Comparison of ENCODE assay signal across 14 cellular contexts in genomic region chr9:134787601-134788531, GRCh38.
A peak's percentile ranks its signal among the peaks of the same experiment; 100 is the strongest.
DNase-seq lines count a peak whose midpoint lies in the region; ATAC-seq, FAIRE-seq and TF ChIP-seq lines count a peak whose summit lies in the region.
"Had no signal": no experiment of that assay in that cellular context is flagged by ENCODE, and none has a peak within 500 bp of the region (broad histone marks: within the 10 kb centered on the region; RNA-seq: fewer than 3 reads in every experiment).

No MANE protein-coding gene starts in this region.

- no peak for ATAC-seq in CD4-positive, alpha-beta T cell (ENCODE audit: poor library complexity)
- ATAC-seq: GM12878 had no signal

- TF ChIP-seq CTCF in HEK293 (tag by site-specific recombination; IDR thresholded peaks at IDR 0.05) (no peak), H1 (IDR thresholded peaks at IDR 0.05; ENCODE audit: control extremely low read depth in 1 of 3, insufficient read depth in 1 of 3, low read depth in 1 of 3, low read length in 3 of 3) (no peak), smooth muscle cell (IDR thresholded peaks at IDR 0.05; ENCODE audit: borderline replicate concordance, insufficient read depth, poor library complexity, severe bottlenecking) (no peak)
- TF ChIP-seq CTCF in CD4-positive, alpha-beta T cell (IDR thresholded peaks at IDR 0.05), result no peak

- no peak overlapping the region for H3K4me3 Mint-ChIP-seq in CD4-positive, alpha-beta T cell

- H2AFZ ChIP-seq in H1 (ENCODE audit: low read length) (no peak overlapping the region), smooth muscle cell (ENCODE audit: low read depth) (no peak overlapping the region)

- POLR2A ChIA-PET in HEK293 (lab: Yijun Ruan, JAX), result interaction anchor here (0.6 kb wide), 1 partner anchor 588 kb away, joined by 3 read pairs; no protein-coding TSS in a partner anchor
- POLR2A ChIA-PET in H1 (lab: Charles Lee; ENCODE audit: partially characterized antibody), result no interaction called here
- POLR2A ChIA-PET in CD4-positive, alpha-beta T cell (lab: Charles Lee), result no interaction called here

- TF ChIP-seq POLR2A in H1 (IDR thresholded peaks at IDR 0.05; ENCODE audit: control extremely low read depth in 1 of 2, low read depth in 2 of 2, low read length in 2 of 2), result no peak

- no peak overlapping the region for H3K9ac ChIP-seq in H1 (replicated peaks in 1 of 4; ENCODE audit: extremely low read depth in 1 of 4, low read depth in 3 of 4, low read length in 3 of 4)
- no peak overlapping the region for H3K9ac ChIP-seq in smooth muscle cell (ENCODE audit: low read depth)
- H3K9ac ChIP-seq: BLaER1 had no signal

- H4K91ac ChIP-seq in H1 (replicated peaks; ENCODE audit: insufficient read length, low read length), result no peak overlapping the region

- no peak overlapping the region for H3K4ac ChIP-seq in H1 (replicated peaks; ENCODE audit: insufficient read length, low read depth, low read length)

- FAIRE-seq in H1 (lab: Jason Lieb, UNC), result no peak
- FAIRE-seq: GM12878, GM18507 had no signal

- H4K20me1 ChIP-seq in H1 (replicated peaks in 1 of 2; ENCODE audit: control insufficient read depth in 1 of 2, insufficient read depth in 2 of 2, low read length in 2 of 2) (peaks cover 0 to 4% of the 10 kb centered on the region in 2 experiments), smooth muscle cell (ENCODE audit: low read depth) (peaks cover 98% of the 10 kb centered on the region)

- no peak overlapping the region for H4K5ac ChIP-seq in H1 (ENCODE audit: insufficient read length, low read depth, low read length)

- no peak overlapping the region for H2AK5ac ChIP-seq in H1 (ENCODE audit: low read depth, low read length)

- TF ChIP-seq RAD21 in H1 (IDR thresholded peaks at IDR 0.05 in 1 of 2, conservative IDR thresholded peaks at IDR 0.05 in 1 of 2; ENCODE audit: low read depth in 2 of 2, low read length in 2 of 2), result no peak

- TF ChIP-seq EP300 in H1 (IDR thresholded peaks at IDR 0.05; ENCODE audit: borderline replicate concordance in 1 of 2, low read depth in 2 of 2, low read length in 2 of 2), result no peak

- no peak overlapping the region for H3K27ac Mint-ChIP-seq in CD4-positive, alpha-beta T cell

- H3K79me2 ChIP-seq in H1 (ENCODE audit: control insufficient read depth in 1 of 2, insufficient read depth in 2 of 2, low read length in 2 of 2) (no peaks in the 10 kb centered on the region), smooth muscle cell (ENCODE audit: low read depth) (no peaks in the 10 kb centered on the region)

- no peak overlapping the region for H4K8ac ChIP-seq in H1 (ENCODE audit: extremely low read depth, insufficient read depth, low read length)

- H3K4me2 ChIP-seq in H1 (ENCODE audit: insufficient read depth in 1 of 2, low read depth in 2 of 2, low read length in 2 of 2) (no peak overlapping the region), smooth muscle cell (no peak overlapping the region)
- H3K4me2 ChIP-seq: BLaER1 had no signal

- no peaks in the 10 kb centered on the region for H3K27me3 Mint-ChIP-seq in CD4-positive, alpha-beta T cell

- CTCF ChIA-PET in HEK293 (lab: Yijun Ruan, JAX), result interaction anchor here (0.6 to 1.6 kb wide), 2 partner anchors 9 to 53 kb away, joined by 3 to 14 read pairs; no protein-coding TSS in a partner anchor
- CTCF ChIA-PET in H1 (lab: Charles Lee; ENCODE audit: partially characterized antibody), result interaction anchor here (0.7 to 1.4 kb wide), 3 partner anchors 9 to 196 kb away, joined by 3 to 9 read pairs (median 3); no protein-coding TSS in a partner anchor
- CTCF ChIA-PET in CD4-positive, alpha-beta T cell (lab: Charles Lee), result no interaction called here

- H3K23ac ChIP-seq in H1 (ENCODE audit: insufficient read length), result no peak overlapping the region

- no peaks in the 10 kb centered on the region for H3K36me3 Mint-ChIP-seq in CD4-positive, alpha-beta T cell (ENCODE audit: low read depth)

- H3K23me2 ChIP-seq in H1 (ENCODE audit: low read depth, low read length), result peaks cover 13% of the 10 kb centered on the region; the same call in 1 of the 2 replicates

- WGBS in H1 (ENCODE audit: extremely low coverage in 1 of 2, insufficient coverage in 1 of 2, insufficient read length in 1 of 2, insufficient replicate concordance in 2 of 2, low coverage in 1 of 2, low lambda C conversion rate in 2 of 2, missing lambda C conversion rate in 1 of 2), 2 experiments, result 87% methylated on average over 8 of the region's 8 CpGs; no CpG with 5 or more reads in 1 of the 2 experiments
- 81% methylated on average over 8 of the region's 8 CpGs for WGBS in smooth muscle cell (ENCODE audit: low lambda C conversion rate)

- H2BK5ac ChIP-seq in H1 (ENCODE audit: low read depth, low read length), result no peak overlapping the region

- no peaks in the 10 kb centered on the region for H3K9me3 Mint-ChIP-seq in CD4-positive, alpha-beta T cell

- intact Hi-C loops in CD4-positive, alpha-beta T cell (cut with DNase I, micrococcal nuclease), result no loop called here

- no peak overlapping the region for H2BK20ac ChIP-seq in H1 (ENCODE audit: low read length)

- H3K56ac ChIP-seq in H1 (replicated peaks; ENCODE audit: insufficient read length, low read depth, low read length), result peak overlapping the region; percentile 17

- H3K4me1 ChIP-seq in HEK293 (ENCODE audit: control insufficient read depth, insufficient read depth, low read length) (no peaks in the 10 kb centered on the region), H1 (replicated peaks in 1 of 4; ENCODE audit: control insufficient read depth in 3 of 4, insufficient read depth in 4 of 4, low read length in 3 of 4) (peaks cover 0 to 7% (median 3%) of the 10 kb centered on the region in 4 experiments; a peak in 4 of 7 replicates), smooth muscle cell (ENCODE audit: low read depth) (no peaks in the 10 kb centered on the region)

- H3K14ac ChIP-seq in H1 (ENCODE audit: insufficient read length), result no peak overlapping the region

- H3K9me3 ChIP-seq in HEK293 (ENCODE audit: control insufficient read depth, insufficient read depth, low read depth, low read length) (no peaks in the 10 kb centered on the region), H1 (ENCODE audit: insufficient read depth in 2 of 2, low read depth in 1 of 2, low read length in 1 of 2) (no peaks in the 10 kb centered on the region), smooth muscle cell (replicated peaks; ENCODE audit: low read depth) (no peaks in the 10 kb centered on the region)
- no peaks in the 10 kb centered on the region for H3K9me3 ChIP-seq in CD4-positive, alpha-beta T cell (ENCODE audit: control insufficient read depth, low read length)
- H3K9me3 ChIP-seq: BLaER1 had no signal

- no peak overlapping the region for H2BK12ac ChIP-seq in H1 (ENCODE audit: low read depth, low read length)

- peaks cover 89% of the 10 kb centered on the region for H3F3A ChIP-seq in smooth muscle cell (ENCODE audit: low read depth)

- H3K4me3 ChIP-seq in HEK293 (ENCODE audit: low read depth, low read length) (no peak overlapping the region), H1 (ENCODE audit: extremely low read depth in 1 of 4, insufficient read depth in 2 of 4, low read depth in 3 of 4, low read length in 4 of 4) (no peak overlapping the region), smooth muscle cell (no peak overlapping the region)
- H3K4me3 ChIP-seq: BLaER1, GM12878 had no signal

- H3K27me3 ChIP-seq in H1 (replicated peaks in 1 of 4; ENCODE audit: control insufficient read depth in 3 of 4, extremely low read depth in 1 of 4, insufficient read depth in 3 of 4, low read length in 3 of 4) (no peaks in the 10 kb centered on the region; a peak in 1 of 7 replicates), smooth muscle cell (ENCODE audit: low read depth) (no peaks in the 10 kb centered on the region)
- H3K27me3 ChIP-seq in CD4-positive, alpha-beta T cell (ENCODE audit: control insufficient read depth, insufficient read depth, low read length), result no peaks in the 10 kb centered on the region
- H3K27me3 ChIP-seq: BLaER1 had no signal

- no peak overlapping the region for H2BK120ac ChIP-seq in H1 (replicated peaks; ENCODE audit: low read depth, low read length)

- H3K36me3 ChIP-seq in HEK293 (ENCODE audit: control insufficient read depth in 2 of 2, insufficient read depth in 1 of 2, low read length in 2 of 2), result no peaks in the 10 kb centered on the region
- no peaks in the 10 kb centered on the region for H3K36me3 ChIP-seq in H1 (ENCODE audit: control insufficient read depth in 2 of 4, insufficient read depth in 4 of 4, low read length in 3 of 4)
- H3K36me3 ChIP-seq in smooth muscle cell (ENCODE audit: low read depth), result peaks cover 8% of the 10 kb centered on the region

- no peak overlapping the region for H2BK15ac ChIP-seq in H1 (ENCODE audit: low read length)

- no peak overlapping the region for H3K27ac ChIP-seq in HEK293 (ENCODE audit: extremely low read depth, low read depth, low read length)
- H3K27ac ChIP-seq in H1 (ENCODE audit: low read depth, low read length), result no peak overlapping the region
- H3K27ac ChIP-seq in smooth muscle cell (ENCODE audit: low read depth), result peak overlapping the region; percentile 27
- H3K27ac ChIP-seq in CD4-positive, alpha-beta T cell (ENCODE audit: low read depth, low read length), result no peak overlapping the region
- H3K27ac ChIP-seq: BLaER1 had no signal

- DNase-seq in H1 (ENCODE audit: low read depth in 1 of 2, low spot score in 2 of 2), result no peak
- peak in 33 of 56 donors; percentile 10 to 80 (median 45) for DNase-seq in nucleus accumbens (lab: John Stamatoyannopoulos, UW)
- DNase-seq in smooth muscle cell (lab: John Stamatoyannopoulos, UW; ENCODE audit: unreplicated experiment), result no peak
- no peak for DNase-seq in CD4-positive, alpha-beta T cell
- DNase-seq in SIG-M5 (lab: John Stamatoyannopoulos, UW), result no peak
- DNase-seq in epidermal melanocyte (ENCODE audit: insufficient read length, low spot score), result no peak
- DNase-seq: 8988T, AML-193, DMS79, H7 had no signal

- no peaks in the 10 kb centered on the region for H3K79me1 ChIP-seq in H1 (ENCODE audit: low read depth, low read length)

- no peak overlapping the region for H3K18ac ChIP-seq in H1 (ENCODE audit: extremely low read depth, low read length)

- H3K4me1 Mint-ChIP-seq in CD4-positive, alpha-beta T cell (ENCODE audit: low read depth), result no peaks in the 10 kb centered on the region

TF ChIP-seq in HEK293, 187 proteins besides CTCF, POLR2A, EP300 and RAD21 (continues in another document):
- TF ChIP-seq KLF8 (tag by site-specific recombination; IDR thresholded peaks at IDR 0.05) (no peak), ZNF792 (tag by site-specific recombination; IDR thresholded peaks at IDR 0.05) (no peak), ZNF776 (tag by site-specific recombination; IDR thresholded peaks at IDR 0.05; ENCODE audit: borderline replicate concordance) (no peak), ZNF146 (tag by site-specific recombination; IDR thresholded peaks at IDR 0.05) (no peak), ZNF473 (tag by site-specific recombination; IDR thresholded peaks at IDR 0.05) (no peak)

TF ChIP-seq in H1, 55 proteins besides CTCF, POLR2A, EP300 and RAD21:
- no peak for TF ChIP-seq NRF1 (IDR thresholded peaks at IDR 0.05; ENCODE audit: low read depth, low read length)
- TF ChIP-seq TAF1 (IDR thresholded peaks at IDR 0.05; ENCODE audit: low read depth, low read length), result no peak
- no peak for TF ChIP-seq CTBP2 (IDR thresholded peaks at IDR 0.05; ENCODE audit: borderline replicate concordance, insufficient read depth, insufficient read length, low read length)
- TF ChIP-seq POLR2AphosphoS5 (IDR thresholded peaks at IDR 0.05; ENCODE audit: low read depth, low read length), result no peak
- TF ChIP-seq KDM5A (IDR thresholded peaks at IDR 0.05; ENCODE audit: low read length), result no peak
- TF ChIP-seq SUZ12 (IDR thresholded peaks at IDR 0.05; ENCODE audit: low read length), result no peak
TF ChIP-seq in H1: peak in this region for 0.

Comparison
In these comparisons a context has a peak if more than half of its experiments do, and no peak if none do; other contexts are left out.
1. DNase-seq: peak in nucleus accumbens (33 of 56); none in H1 (0 of 2), smooth muscle cell (single experiment), CD4-positive, alpha-beta T cell (0 of 10), SIG-M5 (single experiment) and epidermal melanocyte (single experiment).